ENCODE assay signal across 13 cellular contexts in genomic region chr4:80268081-80268823, GRCh38. TPM values are rescaled to one million over a fixed set of nuclear protein-coding genes. Genes with fewer than 3 reads are reported as not detected.
DNase-seq lines count a peak whose midpoint lies in the region; ATAC-seq and TF ChIP-seq lines count a peak whose summit lies in the region.
"Had no signal": no experiment of that assay in that cellular context is flagged by ENCODE, and none has a peak within 500 bp of the region (broad histone marks: within the 10 kb centered on the region; RNA-seq: fewer than 3 reads in every experiment).

No MANE protein-coding gene starts in this region.

- no peak overlapping the region for H3K9ac ChIP-seq in H9 (ENCODE audit: extremely low read depth, insufficient read length, low read length)

- POLR2A ChIA-PET in GM10248 (lab: Yijun Ruan, JAX) = no interaction called here

- H2BK15ac ChIP-seq in H9 (ENCODE audit: low read depth, low read length) = no peak overlapping the region

- peaks cover 32 to 46% of the 10 kb centered on the region in 2 experiments for H3K4me1 Mint-ChIP-seq in H9

- no peak overlapping the region for H4K5ac ChIP-seq in H9 (ENCODE audit: insufficient read length, low read depth, low read length)

- no peaks in the 10 kb centered on the region for H3K36me3 Mint-ChIP-seq in H9 (ENCODE audit: insufficient read depth in 1 of 3, low read depth in 3 of 3)

- H3T11ph ChIP-seq in H9 (ENCODE audit: low read length) = no peak overlapping the region

- no peak overlapping the region for H3K14ac ChIP-seq in H9 (ENCODE audit: insufficient read depth, low read length)

- no peak overlapping the region for H4K8ac ChIP-seq in H9 (replicated peaks; ENCODE audit: insufficient read length, low read depth, low read length)

- ATAC-seq in SK-N-SH treated with all-trans-retinoic acid at 6 μM for 48 hours = peak; percentile 4
- ATAC-seq: left lung had no signal

- H3K9me3 Mint-ChIP-seq in H9 = no peaks in the 10 kb centered on the region; a peak in 1 of 5 replicates

- no peak overlapping the region for H2BK20ac ChIP-seq in H9 (ENCODE audit: low read depth, low read length, poor library complexity, severe bottlenecking)

- DNase-seq in H9 = peak; percentile 58
- peak; percentile 21 for DNase-seq in fibroblast of villous mesenchyme (ENCODE audit: low read depth)
- DNase-seq in retinal pigment epithelial cell (ENCODE audit: low read depth) = no peak
- DNase-seq in GM10248 (ENCODE audit: extremely low spot score) = no peak
- DNase-seq in stimulated activated CD4-positive, alpha-beta T cell treated with anti-CD3 and anti-CD28 coated beads, Interleukin-2, amount 100 ng/mL, for 48 hours = no peak
- no peak for DNase-seq in Kasumi-1 (lab: John Stamatoyannopoulos, UW)
- DNase-seq: activated CD4-positive, alpha-beta T cell treated with anti-CD3 and anti-CD28 coated beads, Interleukin-2, amount 50 U/mL, for 4 hours; cortex of kidney; GDM1; NCI-H1092 treated with DMSO at 0.1 percent for 48 hours had no signal

- H3K4ac ChIP-seq in H9 (ENCODE audit: low read depth, low read length) = no peak overlapping the region

- H3K18ac ChIP-seq in H9 (ENCODE audit: insufficient read length, low read depth, low read length) = no peak overlapping the region

- no peak overlapping the region for H4K91ac ChIP-seq in H9 (ENCODE audit: insufficient read length, low read depth, low read length)

- no peaks in the 10 kb centered on the region for H3K9me3 ChIP-seq in H9 (ENCODE audit: control insufficient read depth, low read depth, low read length)
- H3K9me3 ChIP-seq: left lung had no signal

- no CpG with 5 or more reads among the region's 31 CpGs for WGBS in H9 (ENCODE audit: extremely low coverage, insufficient read length, low lambda C conversion rate)

- H3K27me3 ChIP-seq in H9 (ENCODE audit: insufficient read depth, low read length) = peaks cover 66% of the 10 kb centered on the region

- TF ChIP-seq CTCF in H9 (conservative IDR thresholded peaks at IDR 0.05) (no peak), fibroblast of villous mesenchyme (IDR thresholded peaks at IDR 0.05; ENCODE audit: insufficient read depth, low read depth, low read length) (no peak), retinal pigment epithelial cell (conservative IDR thresholded peaks at IDR 0.05; ENCODE audit: low read depth, low read length) (no peak), GM10248 (IDR thresholded peaks at IDR 0.05; ENCODE audit: control extremely low read depth, extremely low read depth, low read depth, missing control alignments) (no peak)

- no peak overlapping the region for H2BK120ac ChIP-seq in H9 (ENCODE audit: low read depth, low read length, poor library complexity, severe bottlenecking)

- no peak overlapping the region for H2BK12ac ChIP-seq in H9 (ENCODE audit: insufficient read length, low read depth, low read length)

- no peaks in the 10 kb centered on the region for H3K79me2 ChIP-seq in H9 (ENCODE audit: insufficient read depth, low read length)

- CTCF ChIA-PET in GM10248 (lab: Yijun Ruan, JAX) = no interaction called here

- peak overlapping the region; percentile 22 for H3K4me3 ChIP-seq in fibroblast of villous mesenchyme (ENCODE audit: low read depth, low read length)
- H3K4me3 ChIP-seq in retinal pigment epithelial cell (ENCODE audit: low read length) = peak overlapping the region; percentile 95
- H3K4me3 ChIP-seq: left lung had no signal

- H3K23me2 ChIP-seq in H9 (ENCODE audit: insufficient read length, low read depth, low read length, poor library complexity, severe bottlenecking) = peaks cover 21% of the 10 kb centered on the region

- H3K4me1 ChIP-seq in H9 (ENCODE audit: insufficient read depth, low read length) = no peaks in the 10 kb centered on the region

- peak overlapping the region; percentile 14 to 72; a peak in 4 of 5 replicates for H3K4me3 Mint-ChIP-seq in H9

- H3K56ac ChIP-seq in H9 (ENCODE audit: insufficient read length, low read depth, low read length) = no peak overlapping the region

- H2AK5ac ChIP-seq in H9 (ENCODE audit: insufficient read length, low read length) = no peak overlapping the region

- H3K27ac ChIP-seq in H9 (ENCODE audit: insufficient read length, low read depth, low read length) = no peak overlapping the region
- H3K27ac ChIP-seq: left lung, skin epidermis had no signal

- no peaks in the 10 kb centered on the region for H4K20me1 ChIP-seq in H9 (ENCODE audit: control insufficient read depth, insufficient read depth, insufficient read length)

- no peak overlapping the region for H2BK5ac ChIP-seq in H9 (ENCODE audit: insufficient read length, low read length)

- no peak overlapping the region for H3K23ac ChIP-seq in H9 (ENCODE audit: insufficient read length, low read depth, low read length)

- H3K4me2 ChIP-seq in H9 (ENCODE audit: insufficient read depth, insufficient read length, low read length) = peak overlapping the region; percentile 70

- H2AFZ ChIP-seq in H9 (ENCODE audit: low read length) = no peak overlapping the region

- H3K27me3 Mint-ChIP-seq in H9 (ENCODE audit: low read depth) = peaks cover 90% of the 10 kb centered on the region

- no peaks in the 10 kb centered on the region for H3K79me1 ChIP-seq in H9 (ENCODE audit: insufficient read depth, low read depth, low read length, poor library complexity, severe bottlenecking)

- no peak overlapping the region for H3K27ac Mint-ChIP-seq in H9

TF ChIP-seq in SK-N-SH treated with all-trans-retinoic acid at 6 μM for 48 hours, 23 proteins besides CTCF, POLR2A, EP300 and RAD21:
- no peak for TF ChIP-seq OSR1 (CRISPR knock-in tag; IDR thresholded peaks at IDR 0.05)

RNA-seq across cellular contexts. Expression of gene FGF5, which starts 1.8 kb away (rescaled TPM):
- not detected in 2 replicates for total RNA-seq in H9 (2021)
- total RNA-seq in fibroblast of villous mesenchyme = 5.2 and 6.1 TPM in 2 replicates

Comparison
In these comparisons a context has a peak if more than half of its experiments do, and no peak if none do; other contexts are left out.
1. DNase-seq: peak in H9 (single experiment) and fibroblast of villous mesenchyme (single experiment); none in retinal pigment epithelial cell (single experiment), GM10248 (single experiment), stimulated activated CD4-positive, alpha-beta T cell treated with anti-CD3 and anti-CD28 coated beads, Interleukin-2, amount 100 ng/mL, for 48 hours (0 of 2) and Kasumi-1 (0 of 2).